11 cellular contexts compared by ENCODE assay signal in the genomic region with DNA sequence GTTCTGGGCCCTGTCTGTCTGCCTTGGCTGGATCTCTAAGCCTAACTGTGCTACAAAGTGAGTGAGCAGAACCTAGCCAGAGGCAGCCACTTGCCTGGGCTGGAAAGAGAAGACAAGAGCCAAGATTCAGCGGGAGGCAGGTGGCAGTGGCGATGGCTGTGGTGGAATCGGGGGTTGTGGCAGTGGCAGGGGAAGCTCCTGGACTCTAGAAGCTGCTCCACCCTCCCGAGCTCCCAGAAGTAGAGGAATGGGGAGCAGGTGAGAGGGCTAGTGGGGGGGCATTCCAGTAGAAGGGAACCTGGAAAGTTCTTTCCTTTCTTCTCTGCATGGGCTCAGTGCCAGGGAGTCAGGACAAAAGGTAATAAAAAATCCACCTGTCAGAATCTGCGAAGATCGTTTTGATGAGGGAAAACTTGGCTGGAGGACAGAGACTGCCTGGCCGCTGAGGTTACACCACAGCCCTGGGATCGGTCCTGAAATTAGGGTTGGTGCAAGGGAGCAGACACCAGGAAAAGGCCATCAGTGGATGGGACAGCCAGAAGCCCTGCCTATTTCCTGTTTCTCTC. TPM values are rescaled to one million over a fixed set of nuclear protein-coding genes. Genes with fewer than 3 reads are reported as not detected.
DNase-seq lines count a peak whose midpoint lies in the region; TF ChIP-seq lines count a peak whose summit lies in the region.
"Had no signal": no experiment of that assay in that cellular context is flagged by ENCODE, and none has a peak within 500 bp of the region (broad histone marks: within the 10 kb centered on the region; RNA-seq: fewer than 3 reads in every experiment).

No MANE protein-coding gene starts in this region.

- H3K4me2 ChIP-seq in hepatocyte, result peak overlapping the region; percentile 99

- no peak overlapping the region for H3K27ac Mint-ChIP-seq in activated T-cell treated with anti-CD3 and anti-CD28 coated beads, Interleukin-2, amount 50 U/mL, for 24 hours

- no peaks in the 10 kb centered on the region for H3K27me3 Mint-ChIP-seq in activated T-cell treated with anti-CD3 and anti-CD28 coated beads, Interleukin-2, amount 50 U/mL, for 24 hours

- H3K4me3 ChIP-seq in hepatocyte (no peak overlapping the region), subcutaneous abdominal adipose tissue (ENCODE audit: low read depth in 1 of 5, low read length in 5 of 5) (peak overlapping the region in 2 of 5 donors; percentile 36 to 88)

- peaks cover 29% of the 10 kb centered on the region for H3K79me2 ChIP-seq in hepatocyte

- peak overlapping the region in 2 of 5 donors; percentile 57 to 60 for H3K9ac ChIP-seq in subcutaneous abdominal adipose tissue (ENCODE audit: low read length in 5 of 5)

- peak overlapping the region; percentile 97 for H3K4me3 Mint-ChIP-seq in activated T-cell treated with anti-CD3 and anti-CD28 coated beads, Interleukin-2, amount 50 U/mL, for 24 hours

- H3K27me3 ChIP-seq in hepatocyte (no peaks in the 10 kb centered on the region), subcutaneous abdominal adipose tissue (ENCODE audit: control insufficient read depth in 5 of 5, insufficient read depth in 4 of 5, low read length in 5 of 5) (no peaks in the 10 kb centered on the region)

- peaks cover 29% of the 10 kb centered on the region for H3K4me1 Mint-ChIP-seq in activated T-cell treated with anti-CD3 and anti-CD28 coated beads, Interleukin-2, amount 50 U/mL, for 24 hours (ENCODE audit: low read depth)

- H4K20me1 ChIP-seq in hepatocyte (ENCODE audit: insufficient read depth, poor library complexity, severe bottlenecking), result peaks cover 4% of the 10 kb centered on the region

- no peak overlapping the region for H3K27ac ChIP-seq in hepatocyte
- H3K27ac ChIP-seq in subcutaneous abdominal adipose tissue (ENCODE audit: low read depth, low read length), result peak overlapping the region; percentile 62

- H3K36me3 Mint-ChIP-seq in activated T-cell treated with anti-CD3 and anti-CD28 coated beads, Interleukin-2, amount 50 U/mL, for 24 hours (ENCODE audit: low read depth), result peaks cover 15% of the 10 kb centered on the region

- no peak for DNase-seq in activated T-cell treated with anti-CD3 and anti-CD28 coated beads, Interleukin-2, amount 50 U/mL, for 24 hours
- no peak for DNase-seq in activated T-cell treated with anti-CD3 and anti-CD28 coated beads, Interleukin-2, amount 50 U/mL, for 48 hours
- peak; percentile 31 for DNase-seq in SW480 (ENCODE audit: low spot score)
- DNase-seq in hepatocyte (ENCODE audit: low spot score), result no peak
- no peak for DNase-seq in cerebellum (ENCODE audit: low spot score)
- DNase-seq in foreskin melanocyte, result no peak
- no peak for DNase-seq in effector CD8-positive, alpha-beta T cell (lab: John Stamatoyannopoulos, UW)
- DNase-seq: activated CD8-positive, alpha-beta memory T cell treated with anti-CD3 and anti-CD28 coated beads, Interleukin-2, amount 50 U/mL, for 48 hours; NCI-H1436; stimulated activated naive CD4-positive, alpha-beta T cell treated with Interleukin-2 at 50 U/mL for 16 hours had no signal

- H3K9me3 Mint-ChIP-seq in activated T-cell treated with anti-CD3 and anti-CD28 coated beads, Interleukin-2, amount 50 U/mL, for 24 hours, result no peaks in the 10 kb centered on the region

- H3K9me2 ChIP-seq in hepatocyte (replicated peaks; ENCODE audit: insufficient read depth), result no peaks in the 10 kb centered on the region

- TF ChIP-seq CTCF in hepatocyte (IDR thresholded peaks at IDR 0.05; ENCODE audit: poor library complexity), result no peak

- WGBS in hepatocyte (ENCODE audit: low lambda C conversion rate, missing lambda C conversion rate), result 89% methylated on average over 8 of the region's 8 CpGs

- H3K4me1 ChIP-seq in hepatocyte (ENCODE audit: insufficient read depth) (peaks cover 18% of the 10 kb centered on the region), subcutaneous abdominal adipose tissue (ENCODE audit: control insufficient read depth in 5 of 5, insufficient read depth in 5 of 5, low read length in 5 of 5) (peaks cover 3 to 39% (median 30%) of the 10 kb centered on the region in 5 donors)

- H3K36me3 ChIP-seq in hepatocyte (replicated peaks; ENCODE audit: insufficient read depth, low read depth) (no peaks in the 10 kb centered on the region), subcutaneous abdominal adipose tissue (ENCODE audit: control insufficient read depth in 5 of 5, insufficient read depth in 5 of 5, low read length in 5 of 5) (peaks cover 0 to 28% (median 21%) of the 10 kb centered on the region in 5 donors)

- H2AFZ ChIP-seq in hepatocyte, result no peak overlapping the region

- H3K9me3 ChIP-seq in hepatocyte (ENCODE audit: low read depth) (no peaks in the 10 kb centered on the region), subcutaneous abdominal adipose tissue (ENCODE audit: control insufficient read depth in 5 of 5, low read length in 5 of 5) (no peaks in the 10 kb centered on the region)

RNA-seq across cellular contexts. Expression of a gene that starts 1.7 kb away (rescaled TPM):
- 39.3 and 40.4 TPM in 2 replicates for total RNA-seq in hepatocyte
- polyA plus RNA-seq in hepatocyte, result 59.4 and 64.6 TPM in 2 replicates
- 16.8 TPM for total RNA-seq in cerebellum

RNA-seq across cellular contexts. Expression of a gene that starts 2.3 kb away (rescaled TPM):
- 72.3 and 72.4 TPM in 2 replicates for total RNA-seq in hepatocyte
- polyA plus RNA-seq in hepatocyte, result 55.3 and 60.9 TPM in 2 replicates
- 42.3 TPM for total RNA-seq in cerebellum

RNA-seq across cellular contexts. Expression of a gene that starts 28.0 kb away (rescaled TPM):
- total RNA-seq in hepatocyte (16.2 and 23.8 TPM in 2 replicates), cerebellum (12.0 TPM)
- 17.2 and 20.6 TPM in 2 replicates for polyA plus RNA-seq in hepatocyte
